Comparison of ENCODE assay signal across 1 cellular context in genomic region chr19:27795369-27795768, GRCh38.
TF ChIP-seq lines count a peak whose summit lies in the region.

No MANE protein-coding gene starts in this region.

TF ChIP-seq in neural cell, 6 proteins besides CTCF, POLR2A, EP300 and RAD21:
- TF ChIP-seq, protein P1, sequence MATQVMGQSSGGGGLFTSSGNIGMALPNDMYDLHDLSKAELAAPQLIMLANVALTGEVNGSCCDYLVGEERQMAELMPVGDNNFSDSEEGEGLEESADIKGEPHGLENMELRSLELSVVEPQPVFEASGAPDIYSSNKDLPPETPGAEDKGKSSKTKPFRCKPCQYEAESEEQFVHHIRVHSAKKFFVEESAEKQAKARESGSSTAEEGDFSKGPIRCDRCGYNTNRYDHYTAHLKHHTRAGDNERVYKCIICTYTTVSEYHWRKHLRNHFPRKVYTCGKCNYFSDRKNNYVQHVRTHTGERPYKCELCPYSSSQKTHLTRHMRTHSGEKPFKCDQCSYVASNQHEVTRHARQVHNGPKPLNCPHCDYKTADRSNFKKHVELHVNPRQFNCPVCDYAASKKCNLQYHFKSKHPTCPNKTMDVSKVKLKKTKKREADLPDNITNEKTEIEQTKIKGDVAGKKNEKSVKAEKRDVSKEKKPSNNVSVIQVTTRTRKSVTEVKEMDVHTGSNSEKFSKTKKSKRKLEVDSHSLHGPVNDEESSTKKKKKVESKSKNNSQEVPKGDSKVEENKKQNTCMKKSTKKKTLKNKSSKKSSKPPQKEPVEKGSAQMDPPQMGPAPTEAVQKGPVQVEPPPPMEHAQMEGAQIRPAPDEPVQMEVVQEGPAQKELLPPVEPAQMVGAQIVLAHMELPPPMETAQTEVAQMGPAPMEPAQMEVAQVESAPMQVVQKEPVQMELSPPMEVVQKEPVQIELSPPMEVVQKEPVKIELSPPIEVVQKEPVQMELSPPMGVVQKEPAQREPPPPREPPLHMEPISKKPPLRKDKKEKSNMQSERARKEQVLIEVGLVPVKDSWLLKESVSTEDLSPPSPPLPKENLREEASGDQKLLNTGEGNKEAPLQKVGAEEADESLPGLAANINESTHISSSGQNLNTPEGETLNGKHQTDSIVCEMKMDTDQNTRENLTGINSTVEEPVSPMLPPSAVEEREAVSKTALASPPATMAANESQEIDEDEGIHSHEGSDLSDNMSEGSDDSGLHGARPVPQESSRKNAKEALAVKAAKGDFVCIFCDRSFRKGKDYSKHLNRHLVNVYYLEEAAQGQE (IDR thresholded peaks at IDR 0.05; ENCODE audit: borderline replicate concordance), result no peak
- TF ChIP-seq TAF1 (IDR thresholded peaks at IDR 0.05; ENCODE audit: low read depth) (no peak), POLR2AphosphoS5 (IDR thresholded peaks at IDR 0.05) (no peak), MXI1 (conservative IDR thresholded peaks at IDR 0.05; ENCODE audit: poor library complexity, severe bottlenecking) (no peak), SMC3 (conservative IDR thresholded peaks at IDR 0.05; ENCODE audit: poor library complexity) (no peak), EZH2 (IDR thresholded peaks at IDR 0.05; ENCODE audit: borderline replicate concordance, insufficient read depth, low read length, poor library complexity, severe bottlenecking) (no peak)
TF ChIP-seq in neural cell: peak in this region for 0.
